In genomic region chr7:94972296-94972695, GRCh38 we compare ENCODE assay signal across 17 cellular contexts.
DNase-seq lines count a peak whose midpoint lies in the region; ATAC-seq and TF ChIP-seq lines count a peak whose summit lies in the region.
"Had no signal": no experiment of that assay in that cellular context is flagged by ENCODE, and none has a peak within 500 bp of the region (broad histone marks: within the 10 kb centered on the region; RNA-seq: fewer than 3 reads in every experiment).

No MANE protein-coding gene starts in this region.

- TF ChIP-seq CTCF in body of pancreas (IDR thresholded peaks at IDR 0.05) (no peak), left lung (IDR thresholded peaks at IDR 0.05) (no peak), glutamatergic neuron (IDR thresholded peaks at IDR 0.05; ENCODE audit: partially characterized antibody, unreplicated experiment) (no peak), CD14-positive monocyte (IDR thresholded peaks at IDR 0.05) (no peak)

- intact Hi-C loops in body of pancreas (cut with DNase I) = no loop called here
- intact Hi-C loops in left lung (cut with DNase I) = no loop called here
- intact Hi-C loops in CD14-positive monocyte (cut with micrococcal nuclease) = no loop called here

- WGBS in body of pancreas, 2 donors = 3 to 13% methylated on average over 2 of the region's 2 CpGs

- H3K4me3 ChIP-seq in body of pancreas (no peak overlapping the region), left lung (no peak overlapping the region)
- H3K4me3 ChIP-seq: cardiac muscle cell, tibial artery had no signal

- H3K27ac Mint-ChIP-seq in glutamatergic neuron (ENCODE audit: unreplicated experiment) = no peak overlapping the region
- H3K27ac Mint-ChIP-seq in CD14-positive monocyte = no peak overlapping the region

- H3K4me3 Mint-ChIP-seq in glutamatergic neuron (ENCODE audit: unreplicated experiment) = no peak overlapping the region
- H3K4me3 Mint-ChIP-seq in CD14-positive monocyte = no peak overlapping the region

- H3K4me1 ChIP-seq in body of pancreas (peaks cover 51% of the 10 kb centered on the region), left lung (peaks cover 0 to 19% of the 10 kb centered on the region in 2 donors)

- ATAC-seq in body of pancreas (peak; percentile 81), left lung (peak; percentile 61)
- ATAC-seq: Right ventricle myocardium inferior had no signal

- H3K36me3 ChIP-seq in body of pancreas (replicated peaks in 1 of 2; ENCODE audit: insufficient read depth in 1 of 2, low read depth in 2 of 2) (no peaks in the 10 kb centered on the region), left lung (no peaks in the 10 kb centered on the region)
- H3K36me3 ChIP-seq: cardiac muscle cell, neutrophil, tibial artery had no signal

- H3K27me3 Mint-ChIP-seq in glutamatergic neuron (ENCODE audit: unreplicated experiment) = no peaks in the 10 kb centered on the region
- peaks cover 0 to 2% (median 0%) of the 10 kb centered on the region in 3 donors for H3K27me3 Mint-ChIP-seq in CD14-positive monocyte (ENCODE audit: low read depth in 3 of 3)

- no peaks in the 10 kb centered on the region for H3K9me3 Mint-ChIP-seq in glutamatergic neuron (ENCODE audit: unreplicated experiment)
- H3K9me3 Mint-ChIP-seq in CD14-positive monocyte = peaks cover 0 to 13% (median 7%) of the 10 kb centered on the region in 7 donors

- H3K27ac ChIP-seq in body of pancreas (peak overlapping the region in 3 of 4 donors; percentile 45 to 61 (median 53)), left lung (no peak overlapping the region)
- H3K27ac ChIP-seq: cardiac muscle cell, neutrophil had no signal

- H3K36me3 Mint-ChIP-seq in glutamatergic neuron (ENCODE audit: unreplicated experiment) = no peaks in the 10 kb centered on the region
- H3K36me3 Mint-ChIP-seq in CD14-positive monocyte = no peaks in the 10 kb centered on the region

- DNase-seq in AG08395 (ENCODE audit: low spot score) (peak; percentile 3), M059J (ENCODE audit: low read depth) (peak; percentile 39), body of pancreas (peak; percentile 19 to 67 (median 42)), left lung (no peak), glutamatergic neuron (no peak), CD14-positive monocyte (ENCODE audit: low spot score) (no peak), ecto neural progenitor cell (ENCODE audit: low spot score) (no peak), NCI-H510A treated with DMSO at 0.1 percent for 48 hours (lab: John Stamatoyannopoulos, UW) (no peak)
- DNase-seq: activated CD8-positive, alpha-beta memory T cell treated with anti-CD3 and anti-CD28 coated beads for 24 hours; activated effector memory CD4-positive, alpha-beta T cell treated with Interleukin-2 at 50 U/mL for 16 hours; mammary epithelial cell; NCI-H1092 treated with DMSO at 0.1 percent for 48 hours; NCI-H446; tibial artery had no signal

- TF ChIP-seq POLR2A in body of pancreas (IDR thresholded peaks at IDR 0.05) = no peak

- H3K27me3 ChIP-seq in body of pancreas (no peaks in the 10 kb centered on the region), left lung (no peaks in the 10 kb centered on the region)
- H3K27me3 ChIP-seq: cardiac muscle cell, neutrophil, tibial artery had no signal

- no peaks in the 10 kb centered on the region for H3K9me3 ChIP-seq in body of pancreas
- no peaks in the 10 kb centered on the region for H3K9me3 ChIP-seq in left lung
- H3K9me3 ChIP-seq: neutrophil, tibial artery had no signal

- no peaks in the 10 kb centered on the region for H3K4me1 Mint-ChIP-seq in glutamatergic neuron (ENCODE audit: low read depth, unreplicated experiment)
- no peaks in the 10 kb centered on the region for H3K4me1 Mint-ChIP-seq in CD14-positive monocyte

Comparison
In these comparisons a context has a peak if more than half of its experiments do, and no peak if none do; other contexts are left out.
1. DNase-seq: peak in AG08395 (single experiment), M059J (single experiment) and body of pancreas (4 of 4); none in left lung (0 of 2), glutamatergic neuron (single experiment), CD14-positive monocyte (single experiment), ecto neural progenitor cell (single experiment) and NCI-H510A treated with DMSO at 0.1 percent for 48 hours (single experiment).
2. H3K27ac ChIP-seq: peak in body of pancreas (3 of 4); none in left lung (0 of 2).